Comparison of ENCODE assay signal across 8 cellular contexts in genomic region chr9:72477862-72478564, GRCh38. TPM values are rescaled to one million over a fixed set of nuclear protein-coding genes. Genes with fewer than 3 reads are reported as not detected.
DNase-seq lines count a peak whose midpoint lies in the region; ATAC-seq and TF ChIP-seq lines count a peak whose summit lies in the region.

No MANE protein-coding gene starts in this region.

- peak overlapping the region; percentile 30; the same call in 1 of the 2 replicates for H3K4me3 ChIP-seq in PC-9
- no peak overlapping the region for H3K4me3 ChIP-seq in esophagus (ENCODE audit: low read depth in 1 of 2, low read length in 2 of 2)
- no peak overlapping the region for H3K4me3 ChIP-seq in trophoblast cell (ENCODE audit: low read depth, low read length)

- no peak overlapping the region for H3K4ac ChIP-seq in trophoblast cell (ENCODE audit: low read depth, low read length)

- H2BK12ac ChIP-seq in trophoblast cell (ENCODE audit: low read length): peak overlapping the region; percentile 44

- peak overlapping the region; percentile 55 for H2BK5ac ChIP-seq in trophoblast cell (ENCODE audit: low read depth, low read length, poor library complexity)

- H3K9me3 ChIP-seq in PC-9 (ENCODE audit: insufficient read depth, low read depth) (no peaks in the 10 kb centered on the region; the same call in none of the 2 replicates), esophagus (ENCODE audit: control insufficient read depth in 2 of 2, insufficient read depth in 1 of 2, low read depth in 1 of 2, low read length in 1 of 2) (no peaks in the 10 kb centered on the region), trophoblast cell (ENCODE audit: insufficient read depth, low read depth, low read length) (no peaks in the 10 kb centered on the region)

- H3K23ac ChIP-seq in trophoblast cell (ENCODE audit: low read length): no peak overlapping the region

- H4K20me1 ChIP-seq in PC-9 (ENCODE audit: insufficient read depth): no peaks in the 10 kb centered on the region

- no peak for TF ChIP-seq CTCF in PC-9 (conservative IDR thresholded peaks at IDR 0.05)

- WGBS in esophagus, 2 donors: 23 to 37% methylated on average over 5 of the region's 5 CpGs
- no CpG with 5 or more reads among the region's 5 CpGs for WGBS in trophoblast cell (ENCODE audit: extremely low coverage, insufficient coverage, insufficient read length)

- H3K79me2 ChIP-seq in PC-9 (ENCODE audit: low read depth) (no peaks in the 10 kb centered on the region), trophoblast cell (ENCODE audit: control insufficient read depth, insufficient read depth, low read length, poor library complexity) (no peaks in the 10 kb centered on the region)

- H3K4me2 ChIP-seq in PC-9 (peak overlapping the region; percentile 71), trophoblast cell (ENCODE audit: low read length) (peak overlapping the region; percentile 30)

- peak overlapping the region; percentile 36 for H4K91ac ChIP-seq in trophoblast cell (ENCODE audit: low read depth, low read length)

- no peak overlapping the region for H4K12ac ChIP-seq in trophoblast cell (ENCODE audit: low read depth, low read length)

- H2AK5ac ChIP-seq in trophoblast cell (ENCODE audit: low read length): no peak overlapping the region

- H4K8ac ChIP-seq in trophoblast cell (ENCODE audit: low read depth, low read length): no peak overlapping the region

- no peak overlapping the region for H3K9ac ChIP-seq in trophoblast cell (ENCODE audit: low read length)

- peak overlapping the region; percentile 16 for H3K18ac ChIP-seq in trophoblast cell (ENCODE audit: low read length)

- H3K14ac ChIP-seq in trophoblast cell (ENCODE audit: low read length): peak overlapping the region; percentile 36

- intact Hi-C loops in PC-9 (cut with micrococcal nuclease; ENCODE audit: unreplicated experiment): loop anchor here (1.0 to 5.0 kb wide), 12 partner anchors 36 to 439 kb away; partner anchors contain the start of gene ZFAND5

- peak; percentile 35 for DNase-seq in DMS 273 (lab: John Stamatoyannopoulos, UW; ENCODE audit: unreplicated experiment)
- DNase-seq in DMS 273 treated with DMSO at 0.1 percent for 48 hours (lab: John Stamatoyannopoulos, UW): no peak
- peak; percentile 81 to 99 for DNase-seq in PC-9
- DNase-seq in trophoblast cell: peak; percentile 88 to 95
- DNase-seq in NK-92 (lab: John Stamatoyannopoulos, UW; ENCODE audit: unreplicated experiment): no peak
- no peak for DNase-seq in stimulated activated naive CD4-positive, alpha-beta T cell treated with Interleukin-2 at 50 U/mL for 16 hours (lab: John Stamatoyannopoulos, UW)

- H2BK120ac ChIP-seq in trophoblast cell (ENCODE audit: insufficient read depth, low read length, poor library complexity): peak overlapping the region; percentile 3

- H3K9me2 ChIP-seq in PC-9 (ENCODE audit: insufficient read depth): no peaks in the 10 kb centered on the region

- peaks cover 6% of the 10 kb centered on the region for H3K79me1 ChIP-seq in trophoblast cell (ENCODE audit: low read length)

- H3K4me1 ChIP-seq in PC-9 (replicated peaks; ENCODE audit: insufficient read depth) (peaks cover 47% of the 10 kb centered on the region), esophagus (ENCODE audit: control insufficient read depth in 2 of 2, insufficient read depth in 2 of 2, low read length in 1 of 2) (peaks cover 0 to 2% of the 10 kb centered on the region in 2 donors), trophoblast cell (ENCODE audit: control insufficient read depth in 1 of 2, insufficient read depth in 2 of 2, low read length in 2 of 2) (peaks cover 2% of the 10 kb centered on the region in 2 experiments)

- POLR2A ChIA-PET in PC-9 (lab: Charles Lee; ENCODE audit: unreplicated experiment): interaction anchor here (0.5 to 2.7 kb wide), 12 partner anchors 37 to 276 kb away, joined by 3 to 32 read pairs (median 4); partner anchors contain the start of gene ZFAND5

- H2AFZ ChIP-seq in PC-9: peak overlapping the region; percentile 45; the same call in 1 of the 2 replicates
- H2AFZ ChIP-seq in trophoblast cell (ENCODE audit: insufficient read depth, low read length, poor library complexity): no peak overlapping the region

- CTCF ChIA-PET in PC-9 (lab: Charles Lee): interaction anchor here (0.7 to 1.2 kb wide), 2 partner anchors 12 to 18 kb away, joined by 3 to 4 read pairs; no protein-coding TSS in a partner anchor

- peak overlapping the region; percentile 94 for H3K27ac ChIP-seq in PC-9
- peak overlapping the region; percentile 83 to 86 for H3K27ac ChIP-seq in esophagus (ENCODE audit: low read depth in 2 of 2, low read length in 1 of 2)
- peak overlapping the region; percentile 86 for H3K27ac ChIP-seq in trophoblast cell (ENCODE audit: low read depth, low read length)

- TSS peak; percentile 99 for BruUV-seq in PC-9 (replicated peaks; lab: Mats Ljungman, UMichigan)

- H3F3A ChIP-seq in PC-9 (ENCODE audit: insufficient read depth, low read depth): peaks cover 30% of the 10 kb centered on the region

- H3K36me3 ChIP-seq in PC-9 (ENCODE audit: low read depth): no peaks in the 10 kb centered on the region
- no peaks in the 10 kb centered on the region for H3K36me3 ChIP-seq in esophagus (ENCODE audit: control insufficient read depth in 2 of 2, insufficient read depth in 2 of 2, low read length in 1 of 2)
- H3K36me3 ChIP-seq in trophoblast cell (ENCODE audit: control insufficient read depth in 1 of 2, insufficient read depth in 2 of 2, low read length in 2 of 2): no peaks in the 10 kb centered on the region

- H3K27me3 ChIP-seq in PC-9 (ENCODE audit: insufficient read depth, low read depth) (no peaks in the 10 kb centered on the region), esophagus (ENCODE audit: control insufficient read depth in 1 of 2, insufficient read depth in 2 of 2, low read length in 2 of 2) (no peaks in the 10 kb centered on the region), trophoblast cell (ENCODE audit: insufficient read depth, low read length) (no peaks in the 10 kb centered on the region)

- ATAC-seq in HG03342 (IDR thresholded peaks at IDR 0.05; ENCODE audit: unreplicated experiment): no peak

RNA-seq across cellular contexts. Expression of gene TMC1, which starts 43.4 kb away (rescaled TPM):
- 5.5 and 9.0 TPM in 2 replicates for total RNA-seq in PC-9 (2021)
- polyA plus RNA-seq in esophagus: 10 to 100 TPM in 1 of 2 donors, 1 to 10 TPM in 1; 6.1 to 10.3 TPM
- polyA plus RNA-seq in trophoblast cell (2013): 0.03 and 0.04 TPM in 2 replicates

Comparison
In these comparisons a context has a peak if more than half of its experiments do, and no peak if none do; other contexts are left out.
1. DNase-seq: peak in DMS 273 (single experiment), PC-9 (2 of 2) and trophoblast cell (2 of 2); none in DMS 273 treated with DMSO at 0.1 percent for 48 hours (single experiment), NK-92 (single experiment) and stimulated activated naive CD4-positive, alpha-beta T cell treated with Interleukin-2 at 50 U/mL for 16 hours (single experiment).
2. Peak in every context shown above with its lines, with median percentiles within 50 percentile points of each other: H3K27ac ChIP-seq.